ENCODE assay signal across 20 cellular contexts in genomic region chr6:157576621-157577390, GRCh38.
DNase-seq lines count a peak whose midpoint lies in the region; ATAC-seq, FAIRE-seq and TF ChIP-seq lines count a peak whose summit lies in the region.
"Had no signal": no experiment of that assay in that cellular context is flagged by ENCODE, and none has a peak within 500 bp of the region (broad histone marks: within the 10 kb centered on the region; RNA-seq: fewer than 3 reads in every experiment).

No MANE protein-coding gene starts in this region.

- SMC1A ChIA-PET in GM12878 (lab: Charles Lee; ENCODE audit: uncharacterized antibody, unreplicated experiment) = interaction anchor here (0.6 to 2.4 kb wide), 7 partner anchors 8 to 196 kb away, joined by 3 to 10 read pairs (median 3); no protein-coding TSS in a partner anchor

- no peak for TF ChIP-seq CTCF in DOHH2 (IDR thresholded peaks at IDR 0.05; ENCODE audit: low read depth, low read length, poor library complexity, severe bottlenecking)
- no peak for TF ChIP-seq CTCF in MM.1S (IDR thresholded peaks at IDR 0.05; ENCODE audit: low read length)
- no peak for TF ChIP-seq CTCF in GM12878 (IDR thresholded peaks at IDR 0.05 in 2 of 3, conservative IDR thresholded peaks at IDR 0.05 in 1 of 3; ENCODE audit: control insufficient read depth in 2 of 3, extremely low read depth in 1 of 3, insufficient read depth in 1 of 3, low read depth in 3 of 3, low read length in 3 of 3)

- TF ChIP-seq EP300 in GM12878 (IDR thresholded peaks at IDR 0.05; ENCODE audit: borderline replicate concordance in 1 of 2, control insufficient read depth in 1 of 2, low read depth in 2 of 2, low read length in 2 of 2) = no peak

- no peak overlapping the region for H2AFZ ChIP-seq in MM.1S (ENCODE audit: low read length)
- no peak overlapping the region for H2AFZ ChIP-seq in GM12878 (ENCODE audit: control insufficient read depth, low read depth, low read length)

- H3K9me2 ChIP-seq in DOHH2 (replicated peaks; ENCODE audit: control insufficient read depth, low read length) (no peaks in the 10 kb centered on the region), MM.1S (replicated peaks; ENCODE audit: insufficient read depth, low read length) (no peaks in the 10 kb centered on the region)

- no peak overlapping the region for H3K4me2 ChIP-seq in DOHH2 (ENCODE audit: low read length)
- no peak overlapping the region for H3K4me2 ChIP-seq in MM.1S (ENCODE audit: low read depth, low read length)
- H3K4me2 ChIP-seq in GM12878 (ENCODE audit: control insufficient read depth, insufficient read depth) = no peak overlapping the region

- CTCF ChIA-PET in GM12878 (lab: Yijun Ruan, JAX) = interaction anchor here (0.7 kb wide), 1 partner anchor 37 kb away, joined by 3 read pairs; no protein-coding TSS in a partner anchor

- no TSS peak for BruUV-seq in GM12878 (replicated peaks; lab: Mats Ljungman, UMichigan)

- peaks cover 66% of the 10 kb centered on the region for H3K4me1 Mint-ChIP-seq in stimulated activated memory B cell treated with anti-CD40 and anti-IgM and Interleukin-4, amounts not matched to agents 10 μg/mL and 1 μg/mL and 100 μg/mL, for 72 hours

- H3K4me1 ChIP-seq in DOHH2 (ENCODE audit: control insufficient read depth, low read length) (peaks cover 35% of the 10 kb centered on the region), MM.1S (ENCODE audit: low read length) (peaks cover 17% of the 10 kb centered on the region; the same call in 1 of the 2 replicates), GM12878 (ENCODE audit: control insufficient read depth, insufficient read depth, low read length) (peaks cover 3% of the 10 kb centered on the region; the same call in 1 of the 2 replicates), right cardiac atrium (ENCODE audit: control insufficient read depth, insufficient read depth, low read length) (no peaks in the 10 kb centered on the region)
- H3K4me1 ChIP-seq: BE2C had no signal

- peaks cover 12% of the 10 kb centered on the region for H3K9me3 ChIP-seq in DOHH2 (ENCODE audit: control insufficient read depth, insufficient read depth, low read length)
- H3K9me3 ChIP-seq in MM.1S (replicated peaks; ENCODE audit: insufficient read depth, low read length) = no peaks in the 10 kb centered on the region
- H3K9me3 ChIP-seq in GM12878 (replicated peaks; ENCODE audit: control insufficient read depth, insufficient read depth, low read length) = peaks cover 17% of the 10 kb centered on the region
- no peaks in the 10 kb centered on the region for H3K9me3 ChIP-seq in right cardiac atrium (ENCODE audit: control insufficient read depth, low read length)
- H3K9me3 ChIP-seq: BE2C had no signal

- in situ Hi-C loops in GM12878 (cut with MboI) = no loop called here

- H3K36me3 Mint-ChIP-seq in stimulated activated memory B cell treated with anti-CD40 and anti-IgM and Interleukin-4, amounts not matched to agents 10 μg/mL and 1 μg/mL and 100 μg/mL, for 72 hours = peaks cover 55% of the 10 kb centered on the region

- no peak for ATAC-seq in GM12878
- ATAC-seq in stimulated activated memory B cell treated with anti-CD40 and anti-IgM and Interleukin-4, amounts not matched to agents 10 μg/mL and 1 μg/mL and 100 μg/mL, for 72 hours = no peak
- ATAC-seq in right cardiac atrium = no peak

- H3K4me3 ChIP-seq in DOHH2 (ENCODE audit: low read length) (no peak overlapping the region), MM.1S (ENCODE audit: low read length) (no peak overlapping the region), GM12878 (no peak overlapping the region), right cardiac atrium (ENCODE audit: low read length) (no peak overlapping the region)

- intact Hi-C loops in GM12878 (cut with micrococcal nuclease; ENCODE audit: unreplicated experiment) = no loop called here
- intact Hi-C loops in right cardiac atrium (cut with DNase I) = no loop called here

- H3K27me3 Mint-ChIP-seq in stimulated activated memory B cell treated with anti-CD40 and anti-IgM and Interleukin-4, amounts not matched to agents 10 μg/mL and 1 μg/mL and 100 μg/mL, for 72 hours = no peaks in the 10 kb centered on the region

- H3K27me3 ChIP-seq in DOHH2 (ENCODE audit: control insufficient read depth, low read length) (no peaks in the 10 kb centered on the region), MM.1S (replicated peaks; ENCODE audit: insufficient read depth, low read length) (no peaks in the 10 kb centered on the region), GM12878 (replicated peaks in 1 of 2; ENCODE audit: control insufficient read depth in 2 of 2, insufficient read depth in 2 of 2, low read length in 1 of 2) (no peaks in the 10 kb centered on the region; a peak in 1 of 4 replicates), right cardiac atrium (ENCODE audit: control insufficient read depth, insufficient read depth) (no peaks in the 10 kb centered on the region)
- H3K27me3 ChIP-seq: BE2C had no signal

- no peak for TF ChIP-seq POLR2A in GM12878 (IDR thresholded peaks at IDR 0.05; ENCODE audit: low read depth, low read length)

- H4K20me1 ChIP-seq in DOHH2 (ENCODE audit: control insufficient read depth, insufficient read depth, low read depth, low read length) (no peaks in the 10 kb centered on the region), MM.1S (ENCODE audit: insufficient read depth, low read length) (no peaks in the 10 kb centered on the region), GM12878 (ENCODE audit: control insufficient read depth, insufficient read depth) (no peaks in the 10 kb centered on the region)

- H3K27ac Mint-ChIP-seq in stimulated activated memory B cell treated with anti-CD40 and anti-IgM and Interleukin-4, amounts not matched to agents 10 μg/mL and 1 μg/mL and 100 μg/mL, for 72 hours = peak overlapping the region; percentile 36
- H3K27ac Mint-ChIP-seq: CD4-positive, CD25-positive, alpha-beta regulatory T cell had no signal

- H3K27ac ChIP-seq in DOHH2 (ENCODE audit: low read depth, low read length) (peak overlapping the region; percentile 27; the same call in 1 of the 2 replicates), MM.1S (ENCODE audit: low read length) (peak overlapping the region; percentile 76; the same call in 1 of the 2 replicates), GM12878 (ENCODE audit: control insufficient read depth, insufficient read depth) (no peak overlapping the region), right cardiac atrium (ENCODE audit: low read length) (no peak overlapping the region)
- H3K27ac ChIP-seq: HL-60 had no signal

- 99% methylated on average over 4 of the region's 4 CpGs for WGBS in GM12878 (ENCODE audit: insufficient coverage, insufficient replicate concordance, low lambda C conversion rate, missing lambda C conversion rate)
- WGBS in right cardiac atrium = 99% methylated on average over 4 of the region's 4 CpGs

- TF ChIP-seq RAD21 in GM12878 (IDR thresholded peaks at IDR 0.05; ENCODE audit: insufficient read depth, low read depth, low read length) = no peak

- FAIRE-seq in GM12878 (lab: Jason Lieb, UNC) = peak; percentile 23
- FAIRE-seq: G401.6, GM12892, H1 had no signal

- H3K9me3 Mint-ChIP-seq in stimulated activated memory B cell treated with anti-CD40 and anti-IgM and Interleukin-4, amounts not matched to agents 10 μg/mL and 1 μg/mL and 100 μg/mL, for 72 hours = peaks cover 5% of the 10 kb centered on the region

- RAD21 ChIA-PET in GM12878 (lab: Charles Lee; ENCODE audit: unreplicated experiment) = interaction anchor here (1.5 to 1.6 kb wide), 2 partner anchors 15 to 20 kb away, joined by 4 to 6 read pairs; no protein-coding TSS in a partner anchor

- no peak overlapping the region for H3K4me3 Mint-ChIP-seq in stimulated activated memory B cell treated with anti-CD40 and anti-IgM and Interleukin-4, amounts not matched to agents 10 μg/mL and 1 μg/mL and 100 μg/mL, for 72 hours
- H3K4me3 Mint-ChIP-seq: CD8-positive, alpha-beta memory T cell; H9 had no signal

- POLR2A ChIA-PET in GM12878 (lab: Charles Lee) = interaction anchor here (0.6 to 1.5 kb wide), 2 partner anchors 112 to 117 kb away, joined by 4 to 6 read pairs; no protein-coding TSS in a partner anchor

- H3K9ac ChIP-seq in MM.1S (ENCODE audit: low read length) = no peak overlapping the region
- no peak overlapping the region for H3K9ac ChIP-seq in GM12878 (ENCODE audit: control insufficient read depth, insufficient read depth, low read length)

- no peaks in the 10 kb centered on the region for H3K36me3 ChIP-seq in DOHH2 (ENCODE audit: control insufficient read depth, low read length)
- no peaks in the 10 kb centered on the region for H3K36me3 ChIP-seq in MM.1S (replicated peaks; ENCODE audit: insufficient read depth, low read length)
- no peaks in the 10 kb centered on the region for H3K36me3 ChIP-seq in GM12878 (ENCODE audit: control insufficient read depth in 2 of 2, insufficient read depth in 2 of 2, low read length in 1 of 2)
- H3K36me3 ChIP-seq: BE2C had no signal

- DNase-seq in MM.1S (no peak), GM12878 (ENCODE audit: low read depth, low spot score) (no peak), NOMO-1 (lab: John Stamatoyannopoulos, UW; ENCODE audit: unreplicated experiment in 2 of 2) (no peak), right cardiac atrium (no peak), NCI-H187 (lab: John Stamatoyannopoulos, UW) (no peak)
- DNase-seq: BE2C; C1 segment of cervical spinal cord; CD4-positive, CD25-positive, alpha-beta regulatory T cell; CD8-positive, alpha-beta memory T cell; COR-L47; DMS 273 treated with DMSO at 0.1 percent for 48 hours; DMS53; DND-41; H9 had no signal

- H3F3A ChIP-seq in DOHH2 (ENCODE audit: control insufficient read depth, insufficient read depth) (peaks cover 9% of the 10 kb centered on the region), MM.1S (ENCODE audit: insufficient read depth, low read length) (peaks cover 4% of the 10 kb centered on the region; the same call in 1 of the 2 replicates)

- no peaks in the 10 kb centered on the region for H3K79me2 ChIP-seq in DOHH2 (ENCODE audit: control insufficient read depth, low read length)
- 0 out of 2 replicates have a peak, but pooled peaks cover 6% of the 10 kb centered on the region for H3K79me2 ChIP-seq in MM.1S (ENCODE audit: low read length)
- no peaks in the 10 kb centered on the region for H3K79me2 ChIP-seq in GM12878 (ENCODE audit: control insufficient read depth, insufficient read depth, low read length)

TF ChIP-seq in GM12878, 131 proteins besides CTCF, POLR2A, EP300 and RAD21 (continues in another document):
- 0 out of 2 replicates have a peak, but pooled peaks have one; percentile 24 for TF ChIP-seq SMARCA5 (IDR thresholded peaks at IDR 0.05)

Comparison
In these comparisons a context has a peak if more than half of its experiments do, and no peak if none do; other contexts are left out.
1. H3K27ac ChIP-seq: peak in DOHH2 (single experiment) and MM.1S (single experiment); none in GM12878 (single experiment) and right cardiac atrium (single experiment).